Comparison of ENCODE assay signal across 18 cellular contexts in the genomic region with DNA sequence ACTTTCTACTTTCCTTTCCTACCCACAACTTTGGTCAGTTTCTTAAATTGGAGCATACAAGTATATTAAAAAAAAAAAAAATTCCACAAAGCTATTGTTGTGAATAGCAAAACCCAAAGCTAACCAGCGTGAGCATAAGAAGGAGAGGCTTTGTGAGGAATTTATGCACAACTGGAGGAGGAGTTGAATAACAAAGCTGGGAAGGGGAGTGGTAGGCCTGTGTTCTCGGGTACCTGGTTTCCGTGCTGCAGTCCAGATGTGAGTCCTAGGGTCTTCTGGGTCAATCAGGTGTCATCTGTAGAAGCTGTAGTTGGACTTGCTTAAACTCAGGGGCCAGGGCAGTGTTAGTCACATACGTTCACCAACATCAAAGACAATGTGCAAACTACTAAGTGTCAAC.
DNase-seq lines count a peak whose midpoint lies in the region; ATAC-seq and TF ChIP-seq lines count a peak whose summit lies in the region.
"Had no signal": no experiment of that assay in that cellular context is flagged by ENCODE, and none has a peak within 500 bp of the region (broad histone marks: within the 10 kb centered on the region; RNA-seq: fewer than 3 reads in every experiment).

No MANE protein-coding gene starts in this region.

- POLR2A ChIA-PET in WTC11 (lab: Charles Lee), result no interaction called here

- no peaks in the 10 kb centered on the region for H3K36me3 ChIP-seq in GM23338 (ENCODE audit: insufficient read depth)
- H3K36me3 ChIP-seq: BE2C, HAP-1 had no signal

- H3K4me3 ChIP-seq in GM23338, result no peak overlapping the region
- H3K4me3 ChIP-seq: A549; BLaER1 treated with 17β-estradiol and CSF1 and Interleukin-3, amounts not matched to agents 10 nM and 100 nM; HAP-1 had no signal

- H3F3A ChIP-seq in GM23338 (replicated peaks; ENCODE audit: low read depth), result no peaks in the 10 kb centered on the region

- H3K4me1 ChIP-seq in GM23338 (ENCODE audit: insufficient read depth), result peaks cover 11% of the 10 kb centered on the region; the same call in 1 of the 2 replicates
- H3K4me1 ChIP-seq: A549, BE2C, HAP-1 had no signal

- H3K27ac ChIP-seq in GM23338 (ENCODE audit: low read depth), result no peak overlapping the region
- H3K27ac ChIP-seq: A549; BLaER1 treated with 17β-estradiol and CSF1 and Interleukin-3, amounts not matched to agents 10 nM and 100 nM had no signal

- H3K27me3 Mint-ChIP-seq in GM23338 (ENCODE audit: insufficient read depth, low read depth, poor library complexity) (no peaks in the 10 kb centered on the region), WTC11 (ENCODE audit: low read depth) (no peaks in the 10 kb centered on the region)

- H3K4me2 ChIP-seq in GM23338, result 0 out of 2 replicates have a peak overlapping the region, but pooled peaks have one; percentile 0
- H3K4me2 ChIP-seq: A549; BLaER1 treated with 17β-estradiol and CSF1 and Interleukin-3, amounts not matched to agents 10 nM and 100 nM had no signal

- CTCF ChIA-PET in WTC11 (lab: Charles Lee), result interaction anchor here (0.7 to 2.3 kb wide), 5 partner anchors 22 to 1118 kb away, joined by 3 to 6 read pairs (median 4); no protein-coding TSS in a partner anchor

- H3K9me3 Mint-ChIP-seq in GM23338, result peaks cover 12% of the 10 kb centered on the region
- peaks cover 12% of the 10 kb centered on the region for H3K9me3 Mint-ChIP-seq in WTC11

- DNase-seq in GM23338 (ENCODE audit: low spot score) (peak; percentile 52), WTC11 (ENCODE audit: low spot score) (no peak), left kidney (ENCODE audit: low read depth, low spot score) (peak; percentile 28)
- no peak for DNase-seq in stimulated activated CD4-positive, alpha-beta T cell treated with anti-CD3 and anti-CD28 coated beads, Interleukin-2, amount 100 ng/mL, for 48 hours
- no peak for DNase-seq in activated naive CD4-positive, alpha-beta T cell treated with Interleukin-2 at 50 U/mL for 16 hours
- DNase-seq: 8988T; AML-193; BE2C; CD4-positive, alpha-beta T cell; CD8-positive, alpha-beta memory T cell; DMS 273 treated with DMSO at 0.1 percent for 48 hours; EL; GF-D8 had no signal

- no peak overlapping the region for H2AFZ ChIP-seq in GM23338

- H3K27ac Mint-ChIP-seq in GM23338 (no peak overlapping the region), WTC11 (no peak overlapping the region)
- H3K27ac Mint-ChIP-seq: CD14-positive monocyte; CD4-positive, alpha-beta T cell; CD8-positive, alpha-beta memory T cell had no signal

- no peaks in the 10 kb centered on the region for H3K9me2 ChIP-seq in GM23338 (ENCODE audit: insufficient read depth)

- H3K4me3 Mint-ChIP-seq in GM23338 (no peak overlapping the region), WTC11 (no peak overlapping the region)
- H3K4me3 Mint-ChIP-seq: CD14-positive monocyte; CD4-positive, alpha-beta T cell; CD8-positive, alpha-beta memory T cell had no signal

- H3K27me3 ChIP-seq in GM23338 (ENCODE audit: insufficient read depth), result no peaks in the 10 kb centered on the region
- H3K27me3 ChIP-seq: BE2C; BLaER1 treated with 17β-estradiol and CSF1 and Interleukin-3, amounts not matched to agents 10 nM and 100 nM had no signal

- TF ChIP-seq CTCF in GM23338 (conservative IDR thresholded peaks at IDR 0.05; ENCODE audit: low read depth in 2 of 2) (no peak), WTC11 (IDR thresholded peaks at IDR 0.05) (no peak)

- ATAC-seq in GM23338, result peak; percentile 54; the same call in 2 of the 3 replicates
- ATAC-seq in WTC11, result peak; percentile 39; the same call in 1 of the 2 replicates
- ATAC-seq in GM21423 (IDR thresholded peaks at IDR 0.05; ENCODE audit: unreplicated experiment), result no peak
- ATAC-seq: A549 had no signal

- H3K4me1 Mint-ChIP-seq in GM23338, result peaks cover 8% of the 10 kb centered on the region
- H3K4me1 Mint-ChIP-seq in WTC11, result peaks cover 11% of the 10 kb centered on the region
- H3K4me1 Mint-ChIP-seq: CD14-positive monocyte; CD8-positive, alpha-beta memory T cell had no signal

- no peaks in the 10 kb centered on the region for H4K20me1 ChIP-seq in GM23338 (replicated peaks; ENCODE audit: insufficient read depth)
- H4K20me1 ChIP-seq: BLaER1 treated with 17β-estradiol and CSF1 and Interleukin-3, amounts not matched to agents 10 nM and 100 nM had no signal

- H3K36me3 Mint-ChIP-seq in GM23338 (ENCODE audit: low read depth), result peaks cover 9% of the 10 kb centered on the region
- peaks cover 10% of the 10 kb centered on the region for H3K36me3 Mint-ChIP-seq in WTC11
- H3K36me3 Mint-ChIP-seq: CD14-positive monocyte had no signal

- no peaks in the 10 kb centered on the region for H3K79me2 ChIP-seq in GM23338 (replicated peaks; ENCODE audit: insufficient read depth)

TF ChIP-seq in GM23338, 12 proteins besides CTCF, POLR2A, EP300 and RAD21 (continues in another document):
- TF ChIP-seq, protein P1, sequence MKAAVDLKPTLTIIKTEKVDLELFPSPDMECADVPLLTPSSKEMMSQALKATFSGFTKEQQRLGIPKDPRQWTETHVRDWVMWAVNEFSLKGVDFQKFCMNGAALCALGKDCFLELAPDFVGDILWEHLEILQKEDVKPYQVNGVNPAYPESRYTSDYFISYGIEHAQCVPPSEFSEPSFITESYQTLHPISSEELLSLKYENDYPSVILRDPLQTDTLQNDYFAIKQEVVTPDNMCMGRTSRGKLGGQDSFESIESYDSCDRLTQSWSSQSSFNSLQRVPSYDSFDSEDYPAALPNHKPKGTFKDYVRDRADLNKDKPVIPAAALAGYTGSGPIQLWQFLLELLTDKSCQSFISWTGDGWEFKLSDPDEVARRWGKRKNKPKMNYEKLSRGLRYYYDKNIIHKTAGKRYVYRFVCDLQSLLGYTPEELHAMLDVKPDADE (IDR thresholded peaks at IDR 0.05), result no peak
- no peak for TF ChIP-seq CREB1 (CRISPR knock-in tag; IDR thresholded peaks at IDR 0.05; ENCODE audit: low read depth)

TF ChIP-seq in WTC11, 78 proteins besides CTCF, POLR2A, EP300 and RAD21 (continues in another document):
- TF ChIP-seq PRRX2 (CRISPR knock-in tag; IDR thresholded peaks at IDR 0.05), result no peak
- no peak for TF ChIP-seq ZNF232 (CRISPR knock-in tag; IDR thresholded peaks at IDR 0.05)
- no peak for TF ChIP-seq SOX15 (CRISPR knock-in tag; IDR thresholded peaks at IDR 0.05)
- no peak for TF ChIP-seq RORB (CRISPR knock-in tag; IDR thresholded peaks at IDR 0.05)
- TF ChIP-seq, protein P2, sequence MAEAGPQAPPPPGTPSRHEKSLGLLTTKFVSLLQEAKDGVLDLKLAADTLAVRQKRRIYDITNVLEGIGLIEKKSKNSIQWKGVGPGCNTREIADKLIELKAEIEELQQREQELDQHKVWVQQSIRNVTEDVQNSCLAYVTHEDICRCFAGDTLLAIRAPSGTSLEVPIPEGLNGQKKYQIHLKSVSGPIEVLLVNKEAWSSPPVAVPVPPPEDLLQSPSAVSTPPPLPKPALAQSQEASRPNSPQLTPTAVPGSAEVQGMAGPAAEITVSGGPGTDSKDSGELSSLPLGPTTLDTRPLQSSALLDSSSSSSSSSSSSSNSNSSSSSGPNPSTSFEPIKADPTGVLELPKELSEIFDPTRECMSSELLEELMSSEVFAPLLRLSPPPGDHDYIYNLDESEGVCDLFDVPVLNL (CRISPR knock-in tag; IDR thresholded peaks at IDR 0.05; ENCODE audit: borderline replicate concordance, low read depth), result no peak
- TF ChIP-seq SMAD3 (CRISPR knock-in tag; IDR thresholded peaks at IDR 0.05; ENCODE audit: borderline replicate concordance), result no peak
- TF ChIP-seq, protein P3, sequence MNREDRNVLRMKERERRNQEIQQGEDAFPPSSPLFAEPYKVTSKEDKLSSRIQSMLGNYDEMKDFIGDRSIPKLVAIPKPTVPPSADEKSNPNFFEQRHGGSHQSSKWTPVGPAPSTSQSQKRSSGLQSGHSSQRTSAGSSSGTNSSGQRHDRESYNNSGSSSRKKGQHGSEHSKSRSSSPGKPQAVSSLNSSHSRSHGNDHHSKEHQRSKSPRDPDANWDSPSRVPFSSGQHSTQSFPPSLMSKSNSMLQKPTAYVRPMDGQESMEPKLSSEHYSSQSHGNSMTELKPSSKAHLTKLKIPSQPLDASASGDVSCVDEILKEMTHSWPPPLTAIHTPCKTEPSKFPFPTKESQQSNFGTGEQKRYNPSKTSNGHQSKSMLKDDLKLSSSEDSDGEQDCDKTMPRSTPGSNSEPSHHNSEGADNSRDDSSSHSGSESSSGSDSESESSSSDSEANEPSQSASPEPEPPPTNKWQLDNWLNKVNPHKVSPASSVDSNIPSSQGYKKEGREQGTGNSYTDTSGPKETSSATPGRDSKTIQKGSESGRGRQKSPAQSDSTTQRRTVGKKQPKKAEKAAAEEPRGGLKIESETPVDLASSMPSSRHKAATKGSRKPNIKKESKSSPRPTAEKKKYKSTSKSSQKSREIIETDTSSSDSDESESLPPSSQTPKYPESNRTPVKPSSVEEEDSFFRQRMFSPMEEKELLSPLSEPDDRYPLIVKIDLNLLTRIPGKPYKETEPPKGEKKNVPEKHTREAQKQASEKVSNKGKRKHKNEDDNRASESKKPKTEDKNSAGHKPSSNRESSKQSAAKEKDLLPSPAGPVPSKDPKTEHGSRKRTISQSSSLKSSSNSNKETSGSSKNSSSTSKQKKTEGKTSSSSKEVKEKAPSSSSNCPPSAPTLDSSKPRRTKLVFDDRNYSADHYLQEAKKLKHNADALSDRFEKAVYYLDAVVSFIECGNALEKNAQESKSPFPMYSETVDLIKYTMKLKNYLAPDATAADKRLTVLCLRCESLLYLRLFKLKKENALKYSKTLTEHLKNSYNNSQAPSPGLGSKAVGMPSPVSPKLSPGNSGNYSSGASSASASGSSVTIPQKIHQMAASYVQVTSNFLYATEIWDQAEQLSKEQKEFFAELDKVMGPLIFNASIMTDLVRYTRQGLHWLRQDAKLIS (CRISPR knock-in tag; IDR thresholded peaks at IDR 0.05; ENCODE audit: borderline replicate concordance), result no peak
- TF ChIP-seq, protein P4, sequence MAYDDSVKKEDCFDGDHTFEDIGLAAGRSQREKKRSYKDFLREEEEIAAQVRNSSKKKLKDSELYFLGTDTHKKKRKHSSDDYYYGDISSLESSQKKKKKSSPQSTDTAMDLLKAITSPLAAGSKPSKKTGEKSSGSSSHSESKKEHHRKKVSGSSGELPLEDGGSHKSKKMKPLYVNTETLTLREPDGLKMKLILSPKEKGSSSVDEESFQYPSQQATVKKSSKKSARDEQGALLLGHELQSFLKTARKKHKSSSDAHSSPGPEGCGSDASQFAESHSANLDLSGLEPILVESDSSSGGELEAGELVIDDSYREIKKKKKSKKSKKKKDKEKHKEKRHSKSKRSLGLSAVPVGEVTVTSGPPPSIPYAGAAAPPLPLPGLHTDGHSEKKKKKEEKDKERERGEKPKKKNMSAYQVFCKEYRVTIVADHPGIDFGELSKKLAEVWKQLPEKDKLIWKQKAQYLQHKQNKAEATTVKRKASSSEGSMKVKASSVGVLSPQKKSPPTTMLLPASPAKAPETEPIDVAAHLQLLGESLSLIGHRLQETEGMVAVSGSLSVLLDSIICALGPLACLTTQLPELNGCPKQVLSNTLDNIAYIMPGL (CRISPR knock-in tag; IDR thresholded peaks at IDR 0.05), result no peak
- no peak for TF ChIP-seq FOXJ3 (CRISPR knock-in tag; IDR thresholded peaks at IDR 0.05; ENCODE audit: borderline replicate concordance)

Comparison
In these comparisons a context has a peak if more than half of its experiments do, and no peak if none do; other contexts are left out.
1. DNase-seq: peak in GM23338 (single experiment) and left kidney (single experiment); none in WTC11 (single experiment), stimulated activated CD4-positive, alpha-beta T cell treated with anti-CD3 and anti-CD28 coated beads, Interleukin-2, amount 100 ng/mL, for 48 hours (0 of 2) and activated naive CD4-positive, alpha-beta T cell treated with Interleukin-2 at 50 U/mL for 16 hours (single experiment).